18 cellular contexts compared by ENCODE assay signal in the genomic region with DNA sequence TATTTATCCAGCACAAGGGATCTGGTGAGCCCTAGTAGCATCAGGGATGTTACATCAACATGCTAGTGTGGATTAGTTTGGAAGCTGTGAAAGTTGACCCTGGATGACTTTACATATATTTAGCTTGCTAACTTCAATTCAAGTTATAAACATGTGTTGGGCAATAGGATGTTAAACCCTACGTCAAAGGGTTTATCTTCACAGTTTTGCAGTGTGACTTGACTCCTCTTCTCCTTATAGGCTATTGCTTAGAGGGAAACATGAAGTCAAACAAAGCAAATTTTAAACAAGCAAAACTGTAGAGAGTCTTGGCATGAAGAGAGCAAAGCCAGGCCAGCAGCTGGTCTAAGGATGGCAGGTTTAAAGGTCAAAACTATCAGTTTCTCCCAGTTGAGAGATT. TPM values are rescaled to one million over a fixed set of nuclear protein-coding genes. Genes with fewer than 3 reads are reported as not detected.
DNase-seq lines count a peak whose midpoint lies in the region; ATAC-seq and TF ChIP-seq lines count a peak whose summit lies in the region.
"Had no signal": no experiment of that assay in that cellular context is flagged by ENCODE, and none has a peak within 500 bp of the region (broad histone marks: within the 10 kb centered on the region; RNA-seq: fewer than 3 reads in every experiment).

No MANE protein-coding gene starts in this region.

- TF ChIP-seq CTCF in fibroblast of pulmonary artery (IDR thresholded peaks at IDR 0.05; ENCODE audit: low read length, missing control alignments) = no peak
- no peak for TF ChIP-seq CTCF in gastrocnemius medialis (IDR thresholded peaks at IDR 0.05 in 4 of 5, conservative IDR thresholded peaks at IDR 0.05 in 1 of 5)

- H3K4me1 ChIP-seq in gastrocnemius medialis = peaks cover 0 to 12% of the 10 kb centered on the region in 2 donors

- H3K27ac Mint-ChIP-seq in activated CD8-positive, alpha-beta memory T cell treated with anti-CD3 and anti-CD28 coated beads, Interleukin-2, amount 10 ng/mL, durations not matched to agents 7 days and 5 days = no peak overlapping the region

- DNase-seq in HCEC 1CT = peak; percentile 81
- peak; percentile 51 for DNase-seq in OCI-M1 (lab: John Stamatoyannopoulos, UW)
- peak; percentile 45 for DNase-seq in fibroblast of pulmonary artery (ENCODE audit: low read depth)
- no peak for DNase-seq in gastrocnemius medialis
- DNase-seq in activated CD8-positive, alpha-beta memory T cell treated with anti-CD3 and anti-CD28 coated beads, Interleukin-2, amount 10 ng/mL, durations not matched to agents 7 days and 5 days = no peak
- DNase-seq in NCI-H1436 (lab: John Stamatoyannopoulos, UW) = no peak
- DNase-seq: C1 segment of cervical spinal cord; DMS79 treated with DMSO at 0.1 percent for 48 hours; H7; Karpas-422; NCI-H1092 treated with DMSO at 0.1 percent for 48 hours; NCI-H2081; NCI-H2171 treated with DMSO at 0.1 percent for 48 hours; NCI-H446; NK-92 treated with Interleukin-12 subunit alpha and Interleukin-12 subunit beta, amount 100 ng/mL, for 24 hours; Right ventricle myocardium superior had no signal

- no peak overlapping the region for H3K4me3 ChIP-seq in fibroblast of pulmonary artery (replicated peaks; ENCODE audit: low read depth, low read length)
- H3K4me3 ChIP-seq in gastrocnemius medialis = no peak overlapping the region

- no peaks in the 10 kb centered on the region for H3K27me3 ChIP-seq in gastrocnemius medialis

- H3K4me3 Mint-ChIP-seq in activated CD8-positive, alpha-beta memory T cell treated with anti-CD3 and anti-CD28 coated beads, Interleukin-2, amount 10 ng/mL, durations not matched to agents 7 days and 5 days = no peak overlapping the region

- in situ Hi-C loops in gastrocnemius medialis (cut with MboI; ENCODE audit: low sequenced_read_pairs in 4 of 4) = no loop called here

- H3K9me3 Mint-ChIP-seq in activated CD8-positive, alpha-beta memory T cell treated with anti-CD3 and anti-CD28 coated beads, Interleukin-2, amount 10 ng/mL, durations not matched to agents 7 days and 5 days (ENCODE audit: low read depth) = no peaks in the 10 kb centered on the region

- TF ChIP-seq POLR2A in gastrocnemius medialis (IDR thresholded peaks at IDR 0.05) = no peak

- no peaks in the 10 kb centered on the region for H3K36me3 ChIP-seq in gastrocnemius medialis

- peaks cover 38% of the 10 kb centered on the region for H3K4me1 Mint-ChIP-seq in activated CD8-positive, alpha-beta memory T cell treated with anti-CD3 and anti-CD28 coated beads, Interleukin-2, amount 10 ng/mL, durations not matched to agents 7 days and 5 days

- H3K27me3 Mint-ChIP-seq in activated CD8-positive, alpha-beta memory T cell treated with anti-CD3 and anti-CD28 coated beads, Interleukin-2, amount 10 ng/mL, durations not matched to agents 7 days and 5 days = no peaks in the 10 kb centered on the region

- intact Hi-C loops in gastrocnemius medialis (cut with DNase I; ENCODE audit: low total_unique reads) = no loop called here

- no peaks in the 10 kb centered on the region for H3K9me3 ChIP-seq in gastrocnemius medialis

- peak overlapping the region in 3 of 4 donors; percentile 3 to 50 (median 36) for H3K27ac ChIP-seq in gastrocnemius medialis
- H3K27ac ChIP-seq: HL-60 had no signal

- ATAC-seq in gastrocnemius medialis (peak; percentile 65 to 78), GM18498 (IDR thresholded peaks at IDR 0.05; ENCODE audit: unreplicated experiment) (no peak)
- ATAC-seq in activated CD8-positive, alpha-beta memory T cell treated with anti-CD3 and anti-CD28 coated beads, Interleukin-2, amount 10 ng/mL, durations not matched to agents 7 days and 5 days = no peak

- CTCF ChIA-PET in activated CD8-positive, alpha-beta memory T cell treated with anti-CD3 and anti-CD28 coated beads, Interleukin-2, amount 10 ng/mL, durations not matched to agents 7 days and 5 days (lab: Charles Lee) = interaction anchor here (1.8 kb wide), 1 partner anchor 10 kb away, joined by 5 read pairs; a partner anchor contains a TSS

- peaks cover 15% of the 10 kb centered on the region for H3K36me3 Mint-ChIP-seq in activated CD8-positive, alpha-beta memory T cell treated with anti-CD3 and anti-CD28 coated beads, Interleukin-2, amount 10 ng/mL, durations not matched to agents 7 days and 5 days

RNA-seq across cellular contexts. Expression of a gene that starts 11.3 kb away (rescaled TPM):
- 10 to 100 TPM in 3 of 4 donors, 1 to 10 TPM in 1; 7.0 to 16.7 (median 13.5) TPM for total RNA-seq in gastrocnemius medialis
- 100 to 1,000 TPM; 287 to 292 TPM for total RNA-seq in activated CD8-positive, alpha-beta memory T cell treated with anti-CD3 and anti-CD28 coated beads, Interleukin-2, amount 10 ng/mL, durations not matched to agents 7 days and 5 days

Comparison
In these comparisons a context has a peak if more than half of its experiments do, and no peak if none do; other contexts are left out.
1. DNase-seq: peak in HCEC 1CT (single experiment), OCI-M1 (single experiment) and fibroblast of pulmonary artery (single experiment); none in gastrocnemius medialis (0 of 2), activated CD8-positive, alpha-beta memory T cell treated with anti-CD3 and anti-CD28 coated beads, Interleukin-2, amount 10 ng/mL, durations not matched to agents 7 days and 5 days (single experiment) and NCI-H1436 (single experiment).
2. ATAC-seq: peak in gastrocnemius medialis (2 of 2); none in activated CD8-positive, alpha-beta memory T cell treated with anti-CD3 and anti-CD28 coated beads, Interleukin-2, amount 10 ng/mL, durations not matched to agents 7 days and 5 days (single experiment) and GM18498 (single experiment).
3. RNA of a gene that starts 11.3 kb away (total RNA-seq): 287 to 292 TPM in activated CD8-positive, alpha-beta memory T cell treated with anti-CD3 and anti-CD28 coated beads, Interleukin-2, amount 10 ng/mL, durations not matched to agents 7 days and 5 days; 7.0 to 16.7 TPM in gastrocnemius medialis; every median in the first group is over 10 times any median in the second.